Comparison of ENCODE assay signal across 30 cellular contexts in genomic region chr9:108160039-108160438, GRCh38.
"Had no signal": no experiment of that assay in that cellular context is flagged by ENCODE, and none has a peak within 500 bp of the region (broad histone marks: within the 10 kb centered on the region; RNA-seq: fewer than 3 reads in every experiment).

No MANE protein-coding gene starts in this region.

- DNase-seq: naive B cell; naive thymus-derived CD8-positive, alpha-beta T cell; nephron progenitor cell; nucleus accumbens; pancreas; posterior cingulate gyrus; psoas muscle; right cardiac atrium; right lobe of liver; sigmoid colon; small intestine; stimulated activated CD4-positive, alpha-beta T cell treated with anti-CD3 and anti-CD28 coated beads, Interleukin-12 subunit alpha, Interleukin-12 subunit beta, amount 100 ng/mL, for 4 hours; stimulated activated CD4-positive, alpha-beta T cell treated with anti-CD3 and anti-CD28 coated beads, Interleukin-1b, Interleukin-23, amount 100 ng/mL, for 48 hours; stimulated activated CD4-positive, alpha-beta T cell treated with anti-CD3 and anti-CD28 coated beads, Interleukin-4, amount 100 ng/mL, for 1 hour; stimulated activated CD4-positive, alpha-beta T cell treated with anti-CD3 and anti-CD28 coated beads, Interleukin-4, amount 100 ng/mL, for 4 hours; stimulated activated CD8-positive, alpha-beta memory T cell treated with anti-CD3 and anti-CD28 coated beads, Interleukin-4, amount 100 ng/mL, for 48 hours; stimulated activated naive CD4-positive, alpha-beta T cell treated with Interleukin-2 at 50 U/mL for 16 hours; stomach; thyroid gland; trophoblast cell; upper lobe of left lung had no signal

- H3K27ac ChIP-seq: neutrophil, pancreas, psoas muscle, right lobe of liver, sigmoid colon, stomach, thoracic aorta, thyroid gland, tibial nerve, upper lobe of left lung, vagina had no signal

- H3K27ac Mint-ChIP-seq: naive B cell; naive thymus-derived CD8-positive, alpha-beta T cell; natural killer cell treated with Interleukin-12 subunit alpha and Interleukin-12 subunit beta and Interleukin-15 and Interleukin-18, amount 100 ng/mL, for 72 hours; nephron progenitor cell; progenitor cell of endocrine pancreas; stimulated activated memory B cell treated with anti-CD40 and anti-IgM and Interleukin-4, amounts not matched to agents 10 μg/mL and 1 μg/mL and 100 μg/mL, for 72 hours; stimulated activated naive CD8-positive, alpha-beta T cell treated with anti-CD3 and anti-CD28 coated beads, Interleukin-15, Interleukin-2, amounts not matched to agents 100 ng/mL and 50 ng/mL, for 24 hours had no signal

- H3K9me3 ChIP-seq: neutrophil, pancreas, psoas muscle, right lobe of liver, sigmoid colon, stomach, thoracic aorta, thyroid gland, tibial nerve, upper lobe of left lung, vagina had no signal

- H3K4me3 Mint-ChIP-seq: naive B cell; naive thymus-derived CD8-positive, alpha-beta T cell; natural killer cell treated with Interleukin-12 subunit alpha and Interleukin-12 subunit beta and Interleukin-15 and Interleukin-18, amount 100 ng/mL, for 72 hours; nephron progenitor cell; neural crest cell; stimulated activated memory B cell treated with anti-CD40 and anti-IgM and Interleukin-4, amounts not matched to agents 10 μg/mL and 1 μg/mL and 100 μg/mL, for 72 hours; stimulated activated naive CD8-positive, alpha-beta T cell treated with anti-CD3 and anti-CD28 coated beads, Interleukin-15, Interleukin-2, amounts not matched to agents 100 ng/mL and 50 ng/mL, for 24 hours had no signal

- H3K9me3 Mint-ChIP-seq: naive B cell; nephron progenitor cell; neural crest cell; stimulated activated naive CD8-positive, alpha-beta T cell treated with anti-CD3 and anti-CD28 coated beads, Interleukin-15, Interleukin-2, amounts not matched to agents 100 ng/mL and 50 ng/mL, for 24 hours had no signal

- H3K27me3 ChIP-seq: neutrophil, pancreas, right lobe of liver, sigmoid colon, stomach, thyroid gland, tibial nerve, upper lobe of left lung, vagina had no signal

- H3K4me1 Mint-ChIP-seq: naive B cell; naive thymus-derived CD8-positive, alpha-beta T cell; stimulated activated memory B cell treated with anti-CD40 and anti-IgM and Interleukin-4, amounts not matched to agents 10 μg/mL and 1 μg/mL and 100 μg/mL, for 72 hours had no signal

- H3K4me3 ChIP-seq: pancreas, psoas muscle, right lobe of liver, sigmoid colon, stomach, thoracic aorta, thyroid gland, tibial nerve, upper lobe of left lung, vagina had no signal

- ATAC-seq: naive thymus-derived CD8-positive, alpha-beta T cell; natural killer cell treated with Interleukin-12 subunit alpha and Interleukin-12 subunit beta and Interleukin-15 and Interleukin-18, amount 100 ng/mL, for 72 hours; psoas muscle had no signal

- H3K36me3 Mint-ChIP-seq: naive B cell; naive thymus-derived CD8-positive, alpha-beta T cell; natural killer cell treated with Interleukin-12 subunit alpha and Interleukin-12 subunit beta and Interleukin-15 and Interleukin-18, amount 100 ng/mL, for 72 hours; stimulated activated memory B cell treated with anti-CD40 and anti-IgM and Interleukin-4, amounts not matched to agents 10 μg/mL and 1 μg/mL and 100 μg/mL, for 72 hours had no signal

- H3K27me3 Mint-ChIP-seq: natural killer cell treated with Interleukin-12 subunit alpha and Interleukin-12 subunit beta and Interleukin-15 and Interleukin-18, amount 100 ng/mL, for 72 hours; stimulated activated naive CD8-positive, alpha-beta T cell treated with anti-CD3 and anti-CD28 coated beads, Interleukin-15, Interleukin-2, amounts not matched to agents 100 ng/mL and 50 ng/mL, for 24 hours had no signal

- H3K36me3 ChIP-seq: neutrophil, pancreas, right lobe of liver, sigmoid colon, stomach, thoracic aorta, thyroid gland, tibial nerve, upper lobe of left lung, vagina had no signal

- H3K4me1 ChIP-seq: psoas muscle, right lobe of liver, thyroid gland, tibial nerve, upper lobe of left lung had no signal
